8 cellular contexts compared by ENCODE assay signal in the genomic region with DNA sequence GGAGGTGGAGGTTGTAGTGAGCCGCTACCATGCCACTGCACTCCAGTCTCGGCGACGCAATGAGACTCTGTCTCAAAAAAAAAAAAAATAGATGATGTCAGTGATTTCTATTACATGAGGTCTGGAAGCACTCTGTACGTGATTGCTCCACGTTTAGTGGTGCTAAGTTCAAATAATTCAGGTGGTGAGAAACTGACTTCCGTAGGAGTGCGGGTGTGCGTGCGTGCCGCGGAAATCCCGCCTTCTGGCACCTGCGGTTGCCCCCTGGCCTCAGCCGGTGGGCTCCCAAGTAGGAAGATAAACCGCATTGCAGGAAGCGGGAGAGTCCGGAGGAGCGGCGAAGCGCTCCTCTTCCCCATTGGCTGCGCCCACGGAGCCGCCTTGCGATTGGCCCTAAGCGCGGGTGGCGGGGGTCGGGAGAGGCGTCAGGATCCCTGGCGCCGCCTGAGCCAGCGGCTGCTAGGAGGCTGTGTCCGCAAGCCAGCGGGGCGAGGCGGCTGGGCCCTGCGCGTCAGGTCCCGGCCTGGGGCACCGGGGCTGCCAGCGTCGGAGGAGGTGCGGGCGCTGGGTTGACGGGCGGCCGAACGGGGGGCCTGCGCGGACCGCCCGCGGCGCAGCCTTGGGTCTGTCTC. TPM values are rescaled to one million over a fixed set of nuclear protein-coding genes. Genes with fewer than 3 reads are reported as not detected.
DNase-seq lines count a peak whose midpoint lies in the region; ATAC-seq and TF ChIP-seq lines count a peak whose summit lies in the region.
"Not testable (repeated sequence)": the region's sequence is repeated elsewhere in the genome, so short reads cannot be mapped to it uniquely, and the experiment has no call there.

No MANE protein-coding gene starts in this region.

- POLR2A ChIA-PET in A673 (lab: Charles Lee; ENCODE audit: low non-redundant PET), result not testable (repeated sequence)

- not testable (repeated sequence) for H3F3A ChIP-seq in smooth muscle cell (ENCODE audit: low read depth)

- TF ChIP-seq POLR2A in GM18505 (IDR thresholded peaks at IDR 0.05; ENCODE audit: borderline replicate concordance, extremely low read depth, insufficient read depth, insufficient read length), result not testable (repeated sequence)

- H3K9ac ChIP-seq in smooth muscle cell (ENCODE audit: low read depth), result not testable (repeated sequence)

- intact Hi-C loops in A673 (cut with micrococcal nuclease; ENCODE audit: unreplicated experiment); dorsolateral prefrontal cortex (cut with DNase I); left lung (cut with DNase I): not testable (repeated sequence)

- ATAC-seq in GM18505 (IDR thresholded peaks at IDR 0.05; ENCODE audit: unreplicated experiment) (peak; percentile 80), HG03039 (IDR thresholded peaks at IDR 0.05; ENCODE audit: unreplicated experiment) (peak; percentile 54), left lung (peak; percentile 99)

- H3K9me3 ChIP-seq in A673 (ENCODE audit: low read depth, low read length, poor library complexity, severe bottlenecking); left lung; smooth muscle cell (replicated peaks; ENCODE audit: low read depth): not testable (repeated sequence)

- CTCF ChIA-PET in A673 (lab: Charles Lee), result not testable (repeated sequence)

- not testable (repeated sequence) for H3K27ac ChIP-seq in A673 (ENCODE audit: low read depth, low read length, poor library complexity, severe bottlenecking); left lung; smooth muscle cell (ENCODE audit: low read depth)
- H3K27ac ChIP-seq in dorsolateral prefrontal cortex, result peak overlapping the region in 35 of 59 donors; percentile 6 to 80 (median 54)

- H2AFZ ChIP-seq in smooth muscle cell (ENCODE audit: low read depth), result peak overlapping the region; percentile 62

- not testable (repeated sequence) for H3K79me2 ChIP-seq in smooth muscle cell (ENCODE audit: low read depth)

- not testable (repeated sequence) for H3K27me3 ChIP-seq in A673 (replicated peaks; ENCODE audit: insufficient read depth, low read depth, low read length, poor library complexity); dorsolateral prefrontal cortex; smooth muscle cell (ENCODE audit: low read depth)
- H3K27me3 ChIP-seq in left lung, result peaks cover 0 to 13% of the 10 kb centered on the region in 2 donors

- H3K36me3 ChIP-seq in A673 (ENCODE audit: insufficient read depth, low read length, poor library complexity, severe bottlenecking); left lung; smooth muscle cell (ENCODE audit: low read depth): not testable (repeated sequence)

- TF ChIP-seq CTCF in A673 (conservative IDR thresholded peaks at IDR 0.05; ENCODE audit: low read depth, low read length); left lung (IDR thresholded peaks at IDR 0.05); smooth muscle cell (IDR thresholded peaks at IDR 0.05; ENCODE audit: borderline replicate concordance, insufficient read depth, poor library complexity, severe bottlenecking): not testable (repeated sequence)
- TF ChIP-seq CTCF in dorsolateral prefrontal cortex (IDR thresholded peaks at IDR 0.05 in 54 of 56, conservative IDR thresholded peaks at IDR 0.05 in 2 of 56; ENCODE audit: low read depth in 1 of 56, partially characterized antibody in 56 of 56), result peak in 5 of 56 donors; percentile 1 to 19 (median 11)

- WGBS in smooth muscle cell (ENCODE audit: low lambda C conversion rate), result 6% methylated on average over 55 of the region's 55 CpGs

- H3K4me2 ChIP-seq in smooth muscle cell, result peak overlapping the region; percentile 87

- H3K4me1 ChIP-seq in A673 (ENCODE audit: insufficient read depth, low read length, poor library complexity, severe bottlenecking); left lung; smooth muscle cell (ENCODE audit: low read depth): not testable (repeated sequence)

- DNase-seq in A673 (ENCODE audit: low spot score) (peak; percentile 60), NCI-H774 (lab: John Stamatoyannopoulos, UW) (peak; percentile 64), activated T-cell treated with anti-CD3 and anti-CD28 coated beads for 24 hours (ENCODE audit: low read depth) (peak; percentile 41), dorsolateral prefrontal cortex (peak; percentile 57 to 88 (median 70)), left lung (peak; percentile 43 to 83), smooth muscle cell (lab: John Stamatoyannopoulos, UW; ENCODE audit: unreplicated experiment) (peak; percentile 13)

- not testable (repeated sequence) for H4K20me1 ChIP-seq in smooth muscle cell (ENCODE audit: low read depth)

- not testable (repeated sequence) for H3K4me3 ChIP-seq in A673 (ENCODE audit: low read depth, low read length, poor library complexity, severe bottlenecking)
- H3K4me3 ChIP-seq in dorsolateral prefrontal cortex (peak overlapping the region; percentile 31 to 71 (median 61)), left lung (peak overlapping the region; percentile 17 to 37), smooth muscle cell (peak overlapping the region; percentile 50)

- BruUV-seq in A673 (replicated peaks; lab: Mats Ljungman, UMichigan), result not testable (repeated sequence)

RNA-seq across cellular contexts. Expression of gene NIPA1, which starts 28.9 kb away (rescaled TPM):
- total RNA-seq in A673 (2021) (17.5 and 20.6 TPM in 2 replicates), dorsolateral prefrontal cortex (100 to 1,000 TPM in 1 of 120 experiments, 10 to 100 TPM in 119; 24.0 to 114 (median 62.6) TPM), left lung (10 to 100 TPM; 16.3 to 20.8 TPM), smooth muscle cell (6.2 and 8.1 TPM in 2 replicates)
- 1.7 and 2.2 TPM in 2 replicates for polyA plus RNA-seq in smooth muscle cell

Comparison
In these comparisons a context has a peak if more than half of its experiments do, and no peak if none do; other contexts are left out.
1. DNase-seq: peak in every context shown above with its lines; median percentile 70 in dorsolateral prefrontal cortex; 64 in NCI-H774; 63 in left lung; 60 in A673; 41 in activated T-cell treated with anti-CD3 and anti-CD28 coated beads for 24 hours; 13 in smooth muscle cell.